Comparison of ENCODE assay signal across 11 cellular contexts in the genomic region with DNA sequence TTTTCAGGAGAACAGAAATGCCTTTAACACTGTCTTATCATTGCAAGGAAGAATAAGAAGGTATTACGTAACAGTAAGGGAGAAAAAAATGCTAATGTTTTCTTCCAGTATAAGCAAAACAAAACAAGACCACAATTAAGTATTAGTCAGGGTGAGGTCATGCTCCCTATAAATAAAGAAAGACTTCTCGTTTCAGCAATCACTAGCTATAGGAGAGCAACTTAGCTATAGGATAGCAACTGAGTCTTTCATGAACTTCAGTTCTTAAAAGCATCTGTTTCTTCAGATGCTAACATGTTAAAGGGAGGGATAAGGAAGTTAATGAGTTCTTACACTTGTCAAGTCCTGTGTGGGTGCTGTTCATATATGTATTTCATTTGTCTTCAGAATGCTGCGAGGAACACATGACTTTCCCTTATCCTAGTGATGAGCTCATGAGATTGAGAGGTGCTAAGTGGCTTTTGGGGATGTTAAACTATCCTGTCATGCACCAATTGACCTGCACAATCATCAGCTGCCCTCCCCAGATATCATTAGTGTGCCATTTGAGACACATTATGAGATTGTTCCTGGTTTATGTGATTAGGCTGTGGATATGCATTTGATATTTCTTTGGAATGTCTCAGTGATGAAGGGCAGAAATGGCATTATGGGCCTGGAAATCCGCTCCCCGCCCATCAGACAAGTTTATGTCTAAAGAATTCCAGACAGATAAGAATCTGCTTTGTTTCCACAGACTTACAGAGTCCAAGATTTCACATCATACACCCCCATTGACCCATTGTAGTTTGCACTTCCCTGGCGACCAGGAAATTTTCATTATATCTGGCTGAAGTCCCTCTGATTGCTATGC. TPM values are rescaled to one million over a fixed set of nuclear protein-coding genes. Genes with fewer than 3 reads are reported as not detected.
A peak's percentile ranks its signal among the peaks of the same experiment; 100 is the strongest.
DNase-seq lines count a peak whose midpoint lies in the region; ATAC-seq and TF ChIP-seq lines count a peak whose summit lies in the region.
"Had no signal": no experiment of that assay in that cellular context is flagged by ENCODE, and none has a peak within 500 bp of the region (broad histone marks: within the 10 kb centered on the region; RNA-seq: fewer than 3 reads in every experiment).

No MANE protein-coding gene starts in this region.

- H3K36me3 Mint-ChIP-seq in neural progenitor cell (peaks cover under 1% of the 10 kb centered on the region), GM23338 (ENCODE audit: low read depth) (no peaks in the 10 kb centered on the region; the same call in 2 of the 3 replicates)

- no peak overlapping the region for H3K9ac ChIP-seq in neural progenitor cell

- TF ChIP-seq POLR2A in suprapubic skin (IDR thresholded peaks at IDR 0.05): no peak

- H3K4me2 ChIP-seq in neural progenitor cell: no peak overlapping the region
- H3K4me2 ChIP-seq in GM23338: no peak overlapping the region

- H2AFZ ChIP-seq in neural progenitor cell (replicated peaks): no peak overlapping the region
- no peak overlapping the region for H2AFZ ChIP-seq in GM23338

- H3K4me1 Mint-ChIP-seq in neural progenitor cell: peaks cover 18% of the 10 kb centered on the region
- peaks cover 19% of the 10 kb centered on the region for H3K4me1 Mint-ChIP-seq in GM23338
- H3K4me1 Mint-ChIP-seq: activated CD4-positive, alpha-beta T cell treated with anti-CD3 and anti-CD28 coated beads, Interleukin-2, amount 10 ng/mL, durations not matched to agents 7 days and 5 days; central memory CD8-positive, alpha-beta T cell had no signal

- H3K9me3 ChIP-seq in suprapubic skin (no peaks in the 10 kb centered on the region), neural progenitor cell (ENCODE audit: low read depth) (no peaks in the 10 kb centered on the region)

- H3K4me1 ChIP-seq in suprapubic skin: peaks cover 57% of the 10 kb centered on the region
- H3K4me1 ChIP-seq in neural progenitor cell: no peaks in the 10 kb centered on the region
- H3K4me1 ChIP-seq in GM23338 (ENCODE audit: insufficient read depth): peaks cover 18% of the 10 kb centered on the region

- H3F3A ChIP-seq in neural progenitor cell (ENCODE audit: low read depth) (no peaks in the 10 kb centered on the region), GM23338 (replicated peaks; ENCODE audit: low read depth) (no peaks in the 10 kb centered on the region)

- no peak for ATAC-seq in GM23338

- no peaks in the 10 kb centered on the region for H3K9me3 Mint-ChIP-seq in neural progenitor cell
- no peaks in the 10 kb centered on the region for H3K9me3 Mint-ChIP-seq in GM23338
- H3K9me3 Mint-ChIP-seq: activated CD4-positive, alpha-beta T cell treated with anti-CD3 and anti-CD28 coated beads, Interleukin-2, amount 10 ng/mL, durations not matched to agents 7 days and 5 days; central memory CD8-positive, alpha-beta T cell had no signal

- H3K27ac ChIP-seq in suprapubic skin (peak overlapping the region; percentile 53), neural progenitor cell (no peak overlapping the region), GM23338 (ENCODE audit: low read depth) (no peak overlapping the region)

- no peaks in the 10 kb centered on the region for H3K9me2 ChIP-seq in GM23338 (ENCODE audit: insufficient read depth)

- DNase-seq in NCI-H187 (lab: John Stamatoyannopoulos, UW) (peak; percentile 30 to 33), NCI-H187 treated with DMSO at 0.1 percent for 48 hours (lab: John Stamatoyannopoulos, UW) (no peak), SK-N-DZ (ENCODE audit: low spot score) (peak; percentile 74), hepatic stellate cell (ENCODE audit: low spot score) (peak; percentile 19), suprapubic skin (ENCODE audit: low spot score in 2 of 2) (no peak), neural progenitor cell (ENCODE audit: low spot score) (no peak), NK-92 (lab: John Stamatoyannopoulos, UW; ENCODE audit: unreplicated experiment) (no peak), GM23338 (ENCODE audit: low spot score) (no peak)
- DNase-seq: activated CD4-positive, alpha-beta T cell treated with anti-CD3 and anti-CD28 coated beads, Interleukin-2, amount 10 ng/mL, durations not matched to agents 7 days and 5 days; NCI-H1930 had no signal

- H4K20me1 ChIP-seq in neural progenitor cell (ENCODE audit: low read depth): no peaks in the 10 kb centered on the region
- H4K20me1 ChIP-seq in GM23338 (replicated peaks; ENCODE audit: insufficient read depth): no peaks in the 10 kb centered on the region

- H3K4me3 ChIP-seq in suprapubic skin: no peak overlapping the region
- H3K4me3 ChIP-seq in neural progenitor cell: no peak overlapping the region
- H3K4me3 ChIP-seq in GM23338: no peak overlapping the region

- no peaks in the 10 kb centered on the region for H3K36me3 ChIP-seq in suprapubic skin
- H3K36me3 ChIP-seq in neural progenitor cell: no peaks in the 10 kb centered on the region
- H3K36me3 ChIP-seq in GM23338 (ENCODE audit: insufficient read depth): no peaks in the 10 kb centered on the region

- TF ChIP-seq CTCF in suprapubic skin (IDR thresholded peaks at IDR 0.05): no peak
- no peak for TF ChIP-seq CTCF in neural progenitor cell (IDR thresholded peaks at IDR 0.05)
- no peak for TF ChIP-seq CTCF in GM23338 (conservative IDR thresholded peaks at IDR 0.05; ENCODE audit: low read depth in 2 of 2)

- H3K27ac Mint-ChIP-seq in neural progenitor cell (no peak overlapping the region), GM23338 (no peak overlapping the region)
- H3K27ac Mint-ChIP-seq: activated CD4-positive, alpha-beta T cell treated with anti-CD3 and anti-CD28 coated beads, Interleukin-2, amount 10 ng/mL, durations not matched to agents 7 days and 5 days had no signal

- no peaks in the 10 kb centered on the region for H3K79me2 ChIP-seq in neural progenitor cell (ENCODE audit: low read depth)
- no peaks in the 10 kb centered on the region for H3K79me2 ChIP-seq in GM23338 (replicated peaks; ENCODE audit: insufficient read depth)

- TF ChIP-seq EP300 in suprapubic skin (IDR thresholded peaks at IDR 0.05): no peak

- 56% methylated on average over 6 of the region's 6 CpGs for WGBS in suprapubic skin

- H3K27me3 Mint-ChIP-seq in neural progenitor cell (ENCODE audit: insufficient read depth, low read depth) (no peaks in the 10 kb centered on the region), GM23338 (ENCODE audit: insufficient read depth, low read depth, poor library complexity) (peaks cover 3% of the 10 kb centered on the region)

- H3K27me3 ChIP-seq in suprapubic skin: no peaks in the 10 kb centered on the region
- no peaks in the 10 kb centered on the region for H3K27me3 ChIP-seq in neural progenitor cell
- H3K27me3 ChIP-seq in GM23338 (ENCODE audit: insufficient read depth): no peaks in the 10 kb centered on the region

- H3K4me3 Mint-ChIP-seq in neural progenitor cell (no peak overlapping the region), GM23338 (no peak overlapping the region)
- H3K4me3 Mint-ChIP-seq: activated CD4-positive, alpha-beta T cell treated with anti-CD3 and anti-CD28 coated beads, Interleukin-2, amount 10 ng/mL, durations not matched to agents 7 days and 5 days; central memory CD8-positive, alpha-beta T cell had no signal

TF ChIP-seq in GM23338, 12 proteins besides CTCF, POLR2A, EP300 and RAD21 (continues in another document):
- TF ChIP-seq CREB1 (CRISPR knock-in tag; IDR thresholded peaks at IDR 0.05; ENCODE audit: low read depth): no peak
- no peak for TF ChIP-seq EZH2phosphoT487 (IDR thresholded peaks at IDR 0.05; ENCODE audit: unreplicated experiment)

RNA-seq across cellular contexts. Expression of a gene that starts 37.4 kb away (rescaled TPM):
- polyA plus RNA-seq in SK-N-DZ (2014; cell fraction: cytosol; rRNA removed): 0.08 and 0.34 TPM in 2 replicates
- 0.24 and 0.30 TPM in 2 replicates for polyA plus RNA-seq in SK-N-DZ (2014; cell fraction: nucleus; rRNA removed)
- total RNA-seq in suprapubic skin: 10 to 100 TPM; 10.4 to 44.0 (median 23.6) TPM
- 0.50 and 0.56 TPM in 2 replicates for total RNA-seq in neural progenitor cell (ENCODE audit: low replicate concordance)
- total RNA-seq in GM23338 (2014; rRNA removed; shearing (Covaris generic)): 1.7 and 4.9 TPM in 2 replicates
- polyA plus RNA-seq in GM23338 (2016; fragmentation: Nextera tagmentation; extraction: Ambion mirVana): 2.8 TPM in 2 replicates
- total RNA-seq: activated CD4-positive, alpha-beta T cell treated with anti-CD3 and anti-CD28 coated beads, Interleukin-2, amount 10 ng/mL, durations not matched to agents 7 days and 5 days had no signal

Comparison
In these comparisons a context has a peak if more than half of its experiments do, and no peak if none do; other contexts are left out.
1. DNase-seq: peak in NCI-H187 (2 of 2), SK-N-DZ (single experiment) and hepatic stellate cell (single experiment); none in NCI-H187 treated with DMSO at 0.1 percent for 48 hours (single experiment), suprapubic skin (0 of 2), neural progenitor cell (single experiment), NK-92 (single experiment) and GM23338 (single experiment).